In the genomic region with DNA sequence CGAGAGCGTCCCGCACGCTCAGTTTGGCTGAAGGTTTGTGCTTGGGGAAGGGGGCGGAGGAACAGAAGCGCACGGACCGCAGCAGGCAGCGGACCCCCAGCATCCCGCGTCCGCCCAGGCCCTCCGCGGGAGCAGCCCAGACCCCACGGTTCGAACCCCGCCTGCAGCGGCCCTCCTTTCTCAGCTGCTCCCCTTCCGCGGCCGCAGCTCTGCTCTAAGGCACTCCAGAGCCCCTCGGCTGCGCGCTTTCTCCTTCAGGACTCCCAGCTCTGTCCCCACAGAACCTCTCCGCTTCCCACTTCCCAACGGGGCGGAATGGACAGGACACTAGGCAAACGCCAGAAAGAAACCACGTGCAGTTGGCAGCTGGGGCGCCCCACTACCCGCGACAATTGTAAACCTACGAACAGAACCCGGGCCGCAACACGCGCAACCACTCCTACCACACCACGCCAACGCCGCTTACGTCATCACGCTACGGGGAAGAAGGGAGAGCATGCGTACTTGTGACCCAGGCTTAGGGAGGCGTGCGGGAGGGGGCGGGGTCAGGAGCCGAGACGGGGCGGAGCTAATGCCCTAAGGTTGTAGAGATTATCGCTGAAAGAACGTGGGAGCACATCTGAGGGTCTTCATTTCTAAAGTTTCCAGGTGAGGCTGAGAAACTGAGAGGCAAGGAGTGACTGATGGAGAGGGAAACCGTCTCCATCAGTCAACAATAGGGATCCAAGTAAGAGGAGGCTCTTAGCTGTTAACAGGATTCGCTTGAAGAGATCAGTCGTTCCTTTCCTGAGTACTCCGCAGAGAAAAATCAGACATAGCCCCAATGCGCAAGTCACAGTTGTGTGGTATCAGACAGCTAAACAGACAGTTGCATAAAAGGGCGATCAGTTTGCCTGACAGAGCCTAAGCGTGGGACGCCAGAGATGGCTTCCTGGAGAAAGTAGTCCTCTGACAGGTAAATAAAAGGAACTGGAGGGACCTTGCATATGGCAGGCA, we compare ENCODE assay signal across 8 cellular contexts. TPM values are rescaled to one million over a fixed set of nuclear protein-coding genes. Genes with fewer than 3 reads are reported as not detected.
DNase-seq lines count a peak whose midpoint lies in the region; ATAC-seq, FAIRE-seq and TF ChIP-seq lines count a peak whose summit lies in the region.

Gene NARS2, minus strand, starts transcription at position 479 of the 996 bp plus-strand sequence. Its CDS starts 376 bp downstream, at position 103.

- peak within 1 kb of the TSS; percentile 89 for H3K9ac ChIP-seq in astrocyte (ENCODE audit: low read length)
- peak within 1 kb of the TSS; percentile 85 for H3K9ac ChIP-seq in rectal smooth muscle tissue (ENCODE audit: low read length)

- ATAC-seq in GM18505 (IDR thresholded peaks at IDR 0.05; ENCODE audit: unreplicated experiment) (peak; percentile 96), HG02973 (IDR thresholded peaks at IDR 0.05; ENCODE audit: unreplicated experiment) (peak; percentile 85), aorta (ENCODE audit: low FRiP score) (peak; percentile 99)

- peak within 1 kb of the TSS; percentile 79 for H3K27ac ChIP-seq in astrocyte (ENCODE audit: low read depth, low read length)
- H3K27ac ChIP-seq in rectal smooth muscle tissue (ENCODE audit: low read depth, low read length): peak within 1 kb of the TSS; percentile 85
- peak within 1 kb of the TSS in 1 of 2 donors; percentile 41 for H3K27ac ChIP-seq in aorta (ENCODE audit: low read depth in 1 of 2, low read length in 2 of 2)

- H3K36me3 ChIP-seq in astrocyte (ENCODE audit: insufficient read depth, low read length) (peaks cover 4% of the 10 kb centered on the region), rectal smooth muscle tissue (ENCODE audit: control insufficient read depth, insufficient read depth, low read length) (no peaks in the 10 kb centered on the region), aorta (ENCODE audit: control insufficient read depth in 1 of 2, insufficient read depth in 2 of 2, low read length in 1 of 2) (peaks cover 0 to 3% of the 10 kb centered on the region in 2 donors)

- H3K4me2 ChIP-seq in astrocyte (ENCODE audit: low read length): peak within 1 kb of the TSS; percentile 99

- peak within 1 kb of the TSS; percentile 98 for H2AFZ ChIP-seq in astrocyte (ENCODE audit: low read depth, low read length)

- intact Hi-C loops in aorta (cut with DNase I): no loop called here

- TF ChIP-seq CTCF in astrocyte (IDR thresholded peaks at IDR 0.05; ENCODE audit: insufficient read depth, low read depth, low read length): no peak

- H3K4me1 ChIP-seq in astrocyte (ENCODE audit: insufficient read depth, low read length): peaks cover 8% of the 10 kb centered on the region
- no peaks in the 10 kb centered on the region for H3K4me1 ChIP-seq in rectal smooth muscle tissue (ENCODE audit: control insufficient read depth, insufficient read depth, low read length)
- no peaks in the 10 kb centered on the region for H3K4me1 ChIP-seq in aorta (ENCODE audit: control insufficient read depth in 1 of 2, insufficient read depth in 2 of 2, low read length in 2 of 2)

- H3K4me3 ChIP-seq in astrocyte (ENCODE audit: insufficient read depth, low read depth, low read length) (peak within 1 kb of the TSS; percentile 85), rectal smooth muscle tissue (ENCODE audit: low read length) (peak within 1 kb of the TSS; percentile 90), aorta (ENCODE audit: low read length in 2 of 2) (peak within 1 kb of the TSS; percentile 74 to 93)

- H3K27me3 Mint-ChIP-seq in astrocyte (ENCODE audit: low read depth, unreplicated experiment): no peaks in the 10 kb centered on the region

- no peak for FAIRE-seq in astrocyte (lab: Jason Lieb, UNC)

- peak; percentile 86 for TF ChIP-seq POLR2A in GM18505 (IDR thresholded peaks at IDR 0.05; ENCODE audit: borderline replicate concordance, extremely low read depth, insufficient read depth, insufficient read length)

- H3K4me1 Mint-ChIP-seq in astrocyte (ENCODE audit: low read depth, unreplicated experiment): peaks cover 5% of the 10 kb centered on the region

- no peaks in the 10 kb centered on the region for H3K9me3 ChIP-seq in astrocyte (ENCODE audit: insufficient read depth, low read depth, low read length)
- no peaks in the 10 kb centered on the region for H3K9me3 ChIP-seq in aorta (ENCODE audit: control insufficient read depth, low read length)

- 0 to 1% methylated on average over 59 to 60 of the region's 60 CpGs for WGBS in aorta, 2 donors

- H3K36me3 Mint-ChIP-seq in astrocyte (ENCODE audit: low read depth, unreplicated experiment): no peaks in the 10 kb centered on the region

- peak within 1 kb of the TSS; percentile 94 for H3K4me3 Mint-ChIP-seq in astrocyte (ENCODE audit: unreplicated experiment)

- H3K9me3 Mint-ChIP-seq in astrocyte (ENCODE audit: unreplicated experiment): no peaks in the 10 kb centered on the region

- H3K79me2 ChIP-seq in astrocyte (ENCODE audit: insufficient read depth, low read length): peaks cover 22% of the 10 kb centered on the region

- peak within 1 kb of the TSS; percentile 88 for H3K27ac Mint-ChIP-seq in astrocyte (ENCODE audit: unreplicated experiment)

- DNase-seq in NCI-H2029 (lab: John Stamatoyannopoulos, UW): peak; percentile 95
- DNase-seq in T-helper 22 cell (ENCODE audit: low read depth): peak; percentile 94
- peak; percentile 93 for DNase-seq in astrocyte (ENCODE audit: low read depth)
- peak; percentile 96 for DNase-seq in hepatic stellate cell (ENCODE audit: low spot score)
- peak; percentile 98 to 99 for DNase-seq in aorta

- H3K27me3 ChIP-seq in astrocyte (ENCODE audit: insufficient read depth, low read length) (no peaks in the 10 kb centered on the region), rectal smooth muscle tissue (ENCODE audit: control insufficient read depth, insufficient read depth, low read length) (no peaks in the 10 kb centered on the region), aorta (ENCODE audit: control insufficient read depth in 1 of 2, insufficient read depth in 2 of 2, low read length in 1 of 2) (no peaks in the 10 kb centered on the region)

- H4K20me1 ChIP-seq in astrocyte (ENCODE audit: insufficient read depth, low read length): no peaks in the 10 kb centered on the region

RNA-seq across cellular contexts. Expression of gene NARS2, which starts in this region (rescaled TPM):
- 10.1 and 10.2 TPM in 2 replicates for total RNA-seq in astrocyte
- 10 to 100 TPM; 11.2 TPM for total RNA-seq in aorta
- polyA plus RNA-seq in aorta: 10 to 100 TPM in 1 of 2 donors, 1 to 10 TPM in 1; 4.8 to 10.2 TPM
